In genomic region chr5:40227927-40228326, GRCh38 we compare ENCODE assay signal across 1 cellular context.
TF ChIP-seq lines count a peak whose summit lies in the region.

No MANE protein-coding gene starts in this region.

TF ChIP-seq in WTC11, 78 proteins besides CTCF, POLR2A, EP300 and RAD21 (continued from another document):
- TF ChIP-seq ERG (CRISPR knock-in tag; IDR thresholded peaks at IDR 0.05) (no peak), ELF4 (CRISPR knock-in tag; IDR thresholded peaks at IDR 0.05; ENCODE audit: low read depth) (no peak), ZNF281 (CRISPR knock-in tag; IDR thresholded peaks at IDR 0.05) (no peak), ARID4B (CRISPR knock-in tag; IDR thresholded peaks at IDR 0.05; ENCODE audit: borderline replicate concordance) (no peak), ETV6 (CRISPR knock-in tag; IDR thresholded peaks at IDR 0.05) (no peak), ZBTB43 (CRISPR knock-in tag; IDR thresholded peaks at IDR 0.05) (no peak), PRDM15 (CRISPR knock-in tag; IDR thresholded peaks at IDR 0.05) (no peak), ZNF138 (CRISPR knock-in tag; conservative IDR thresholded peaks at IDR 0.05) (no peak)
